In genomic region chr22:19756288-19757128, GRCh38 we compare ENCODE assay signal across 8 cellular contexts. TPM values are rescaled to one million over a fixed set of nuclear protein-coding genes. Genes with fewer than 3 reads are reported as not detected.
DNase-seq lines count a peak whose midpoint lies in the region; ATAC-seq and TF ChIP-seq lines count a peak whose summit lies in the region.

No MANE protein-coding gene starts in this region.

- H3T11ph ChIP-seq in H9 (ENCODE audit: low read length): no peak overlapping the region

- H3K4me1 ChIP-seq in H9 (ENCODE audit: insufficient read depth, low read length): no peaks in the 10 kb centered on the region

- H3K4me1 Mint-ChIP-seq in H9: peaks cover 20 to 30% of the 10 kb centered on the region in 2 experiments

- H3K9me3 Mint-ChIP-seq in H9: peaks cover 6 to 10% of the 10 kb centered on the region in 2 experiments; a peak in 4 of 5 replicates

- TF ChIP-seq CTCF in H9 (conservative IDR thresholded peaks at IDR 0.05) (peak; percentile 61), astrocyte of the cerebellum (IDR thresholded peaks at IDR 0.05; ENCODE audit: low read depth, low read length, missing control alignments) (peak; percentile 56)

- no peak overlapping the region for H3K4me3 ChIP-seq in astrocyte of the cerebellum (ENCODE audit: low read depth, low read length)

- no peak overlapping the region for H3K9ac ChIP-seq in H9 (ENCODE audit: extremely low read depth, insufficient read length, low read length)

- intact Hi-C loops in left colon (cut with DNase I, micrococcal nuclease): no loop called here

- H3K14ac ChIP-seq in H9 (ENCODE audit: insufficient read depth, low read length): no peak overlapping the region

- peak; percentile 85 for ATAC-seq in left colon
- no peak for ATAC-seq in HG02623 (IDR thresholded peaks at IDR 0.05; ENCODE audit: unreplicated experiment)
- ATAC-seq in GM19397 (IDR thresholded peaks at IDR 0.05; ENCODE audit: unreplicated experiment): no peak

- H3K79me1 ChIP-seq in H9 (ENCODE audit: insufficient read depth, low read depth, low read length, poor library complexity, severe bottlenecking): no peaks in the 10 kb centered on the region

- H3K23me2 ChIP-seq in H9 (ENCODE audit: insufficient read length, low read depth, low read length, poor library complexity, severe bottlenecking): no peaks in the 10 kb centered on the region

- no peak overlapping the region for H3K56ac ChIP-seq in H9 (ENCODE audit: insufficient read length, low read depth, low read length)

- no peaks in the 10 kb centered on the region for H3K9me3 ChIP-seq in H9 (ENCODE audit: control insufficient read depth, low read depth, low read length)

- H2BK20ac ChIP-seq in H9 (ENCODE audit: low read depth, low read length, poor library complexity, severe bottlenecking): no peak overlapping the region

- H2BK5ac ChIP-seq in H9 (ENCODE audit: insufficient read length, low read length): no peak overlapping the region

- no peak overlapping the region for H4K5ac ChIP-seq in H9 (ENCODE audit: insufficient read length, low read depth, low read length)

- peaks cover 72% of the 10 kb centered on the region for H3K27me3 ChIP-seq in H9 (ENCODE audit: insufficient read depth, low read length)

- H3K27ac Mint-ChIP-seq in H9: no peak overlapping the region

- no peak overlapping the region for H2BK15ac ChIP-seq in H9 (ENCODE audit: low read depth, low read length)

- no CpG with 5 or more reads among the region's 76 CpGs for WGBS in H9 (ENCODE audit: extremely low coverage, insufficient read length, low lambda C conversion rate)

- H3K27ac ChIP-seq in H9 (ENCODE audit: insufficient read length, low read depth, low read length): no peak overlapping the region

- H3K27me3 Mint-ChIP-seq in H9 (ENCODE audit: low read depth): peaks cover 89% of the 10 kb centered on the region

- no peak overlapping the region for H4K91ac ChIP-seq in H9 (ENCODE audit: insufficient read length, low read depth, low read length)

- DNase-seq in AG08396 (ENCODE audit: low spot score): peak; percentile 47
- peak; percentile 62 for DNase-seq in H9
- peak; percentile 57 to 73 (median 61) for DNase-seq in T-helper 1 cell
- DNase-seq in astrocyte of the cerebellum (ENCODE audit: low read depth): no peak
- DNase-seq in left colon: peak in 1 of 2 donors; percentile 74
- DNase-seq in stimulated activated CD8-positive, alpha-beta memory T cell treated with anti-CD3 and anti-CD28 coated beads, Interleukin-4, amount 100 ng/mL, for 1 hour (ENCODE audit: low read depth in 2 of 2, low spot score in 1 of 2): peak; percentile 25 to 50

- peaks cover 3% of the 10 kb centered on the region for H4K20me1 ChIP-seq in H9 (ENCODE audit: control insufficient read depth, insufficient read depth, insufficient read length)

- H2AFZ ChIP-seq in H9 (ENCODE audit: low read length): no peak overlapping the region

- in situ Hi-C loops in astrocyte of the cerebellum (cut with HindIII; ENCODE audit: low sequenced_read_pairs): loop anchor here (5.0 kb wide), 1 partner anchor 76 kb away; no protein-coding TSS in a partner anchor

- no peak overlapping the region for H2BK120ac ChIP-seq in H9 (ENCODE audit: low read depth, low read length, poor library complexity, severe bottlenecking)

- no peak overlapping the region for H3K23ac ChIP-seq in H9 (ENCODE audit: insufficient read length, low read depth, low read length)

- H2BK12ac ChIP-seq in H9 (ENCODE audit: insufficient read length, low read depth, low read length): no peak overlapping the region

- H3K4me2 ChIP-seq in H9 (ENCODE audit: insufficient read depth, insufficient read length, low read length): no peak overlapping the region

- H3K4ac ChIP-seq in H9 (ENCODE audit: low read depth, low read length): no peak overlapping the region

- no peak overlapping the region for H4K8ac ChIP-seq in H9 (replicated peaks; ENCODE audit: insufficient read length, low read depth, low read length)

- no peak overlapping the region for H3K18ac ChIP-seq in H9 (ENCODE audit: insufficient read length, low read depth, low read length)

- H2AK5ac ChIP-seq in H9 (ENCODE audit: insufficient read length, low read length): no peak overlapping the region

- H3K4me3 Mint-ChIP-seq in H9: peak overlapping the region; percentile 25 to 51

- H3K36me3 Mint-ChIP-seq in H9 (ENCODE audit: insufficient read depth in 1 of 3, low read depth in 3 of 3): peaks cover 0 to under 1% (median 0%) of the 10 kb centered on the region in 3 experiments; a peak in 2 of 7 replicates

- no peaks in the 10 kb centered on the region for H3K79me2 ChIP-seq in H9 (ENCODE audit: insufficient read depth, low read length)

RNA-seq across cellular contexts. Expression of gene TBX1, which starts 4.1 kb away (rescaled TPM):
- total RNA-seq in H9 (2021) (2.2 and 2.5 TPM in 2 replicates), left colon (1 to 10 TPM; 1.6 to 1.9 TPM)

RNA-seq across cellular contexts. Expression of gene GP1BB, which starts 33.2 kb away (rescaled TPM):
- 2.4 and 3.4 TPM in 2 replicates for total RNA-seq in H9 (2021)
- total RNA-seq in left colon: under 1 TPM in 1 of 2 donors, not detected in 1; 0.40 TPM

RNA-seq across cellular contexts. Expression of gene SEPTIN5, which starts 42.2 kb away (rescaled TPM):
- 17.7 and 17.8 TPM in 2 replicates for total RNA-seq in H9 (2021)
- total RNA-seq in left colon: 1 to 10 TPM; 4.4 to 4.6 TPM
